1 cellular context compared by ENCODE assay signal in the genomic region with DNA sequence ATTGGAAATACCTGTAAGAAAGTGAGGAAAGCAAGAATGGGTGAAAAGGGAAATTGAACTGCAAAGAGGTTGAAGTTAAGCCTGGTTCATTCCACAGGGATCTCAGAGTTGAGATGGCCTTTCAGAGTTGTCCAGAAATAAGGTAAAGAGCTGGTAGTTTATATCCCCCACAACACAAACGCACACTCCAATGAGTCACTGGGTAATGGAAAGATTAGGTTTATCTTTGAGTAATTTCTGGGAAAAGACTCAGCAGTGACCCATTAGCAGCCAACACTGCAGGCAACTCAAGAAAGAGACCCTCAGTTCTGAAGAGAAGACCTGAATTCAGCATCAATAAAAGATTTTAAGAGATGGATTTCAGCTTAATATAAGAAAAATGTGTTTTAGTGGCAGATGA.
A peak's percentile ranks its signal among the peaks of the same experiment; 100 is the strongest.
TF ChIP-seq lines count a peak whose summit lies in the region.

No MANE protein-coding gene starts in this region.

TF ChIP-seq in SK-N-SH, 30 proteins besides CTCF, POLR2A, EP300 and RAD21 (continued from another document):
- TF ChIP-seq, protein P1, sequence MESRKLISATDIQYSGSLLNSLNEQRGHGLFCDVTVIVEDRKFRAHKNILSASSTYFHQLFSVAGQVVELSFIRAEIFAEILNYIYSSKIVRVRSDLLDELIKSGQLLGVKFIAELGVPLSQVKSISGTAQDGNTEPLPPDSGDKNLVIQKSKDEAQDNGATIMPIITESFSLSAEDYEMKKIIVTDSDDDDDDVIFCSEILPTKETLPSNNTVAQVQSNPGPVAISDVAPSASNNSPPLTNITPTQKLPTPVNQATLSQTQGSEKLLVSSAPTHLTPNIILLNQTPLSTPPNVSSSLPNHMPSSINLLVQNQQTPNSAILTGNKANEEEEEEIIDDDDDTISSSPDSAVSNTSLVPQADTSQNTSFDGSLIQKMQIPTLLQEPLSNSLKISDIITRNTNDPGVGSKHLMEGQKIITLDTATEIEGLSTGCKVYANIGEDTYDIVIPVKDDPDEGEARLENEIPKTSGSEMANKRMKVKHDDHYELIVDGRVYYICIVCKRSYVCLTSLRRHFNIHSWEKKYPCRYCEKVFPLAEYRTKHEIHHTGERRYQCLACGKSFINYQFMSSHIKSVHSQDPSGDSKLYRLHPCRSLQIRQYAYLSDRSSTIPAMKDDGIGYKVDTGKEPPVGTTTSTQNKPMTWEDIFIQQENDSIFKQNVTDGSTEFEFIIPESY (IDR thresholded peaks at IDR 0.05; ENCODE audit: borderline replicate concordance, low read depth) = no peak
- TF ChIP-seq SMC3 (IDR thresholded peaks at IDR 0.05; ENCODE audit: low read depth, low read length) (no peak), FOXM1 (IDR thresholded peaks at IDR 0.05; ENCODE audit: low read depth) (no peak), POLR2AphosphoS5 (IDR thresholded peaks at IDR 0.05; ENCODE audit: low read depth, low read length) (no peak), FOSL2 (IDR thresholded peaks at IDR 0.05; ENCODE audit: borderline replicate concordance, low read depth) (peak; percentile 41; the same call in 1 of the 2 replicates), SIN3A (IDR thresholded peaks at IDR 0.05; ENCODE audit: borderline replicate concordance, low read depth, low read length) (no peak)
